In genomic region chr21:21159253-21159899, GRCh38 we compare ENCODE assay signal across 23 cellular contexts.
DNase-seq lines count a peak whose midpoint lies in the region; ATAC-seq, FAIRE-seq and TF ChIP-seq lines count a peak whose summit lies in the region.
"Had no signal": no experiment of that assay in that cellular context is flagged by ENCODE, and none has a peak within 500 bp of the region (broad histone marks: within the 10 kb centered on the region; RNA-seq: fewer than 3 reads in every experiment).

No MANE protein-coding gene starts in this region.

- H3K79me2 ChIP-seq in PC-3 (ENCODE audit: low read length): no peaks in the 10 kb centered on the region

- H4K20me1 ChIP-seq in PC-3 (ENCODE audit: low read length): no peaks in the 10 kb centered on the region
- H4K20me1 ChIP-seq: BLaER1 had no signal

- H3K36me3 ChIP-seq in PC-3 (ENCODE audit: low read depth, low read length) (no peaks in the 10 kb centered on the region), bronchial epithelial cell (ENCODE audit: control insufficient read depth, insufficient read depth, low read length) (no peaks in the 10 kb centered on the region), mesenchymal stem cell (ENCODE audit: control insufficient read depth in 1 of 2, insufficient read depth in 2 of 2, low read depth in 1 of 2, low read length in 2 of 2) (no peaks in the 10 kb centered on the region)
- H3K36me3 ChIP-seq: BLaER1 had no signal

- H3K9me3 ChIP-seq in PC-3 (ENCODE audit: low read length) (no peaks in the 10 kb centered on the region), mesenchymal stem cell (ENCODE audit: control insufficient read depth, low read length) (no peaks in the 10 kb centered on the region)
- H3K9me3 ChIP-seq: BLaER1 had no signal

- no CpG with 5 or more reads among the region's 3 CpGs for WGBS in mesenchymal stem cell

- H3K27me3 ChIP-seq in PC-3 (ENCODE audit: low read length): no peaks in the 10 kb centered on the region
- no peaks in the 10 kb centered on the region for H3K27me3 ChIP-seq in bronchial epithelial cell (ENCODE audit: control insufficient read depth, insufficient read depth, low read length)
- no peaks in the 10 kb centered on the region for H3K27me3 ChIP-seq in mesenchymal stem cell (ENCODE audit: control insufficient read depth in 1 of 2, insufficient read depth in 1 of 2, low read length in 2 of 2)
- H3K27me3 ChIP-seq: BLaER1 had no signal

- DNase-seq in Daoy (ENCODE audit: low read depth): peak; percentile 4
- DNase-seq in H4 (ENCODE audit: low spot score): peak; percentile 28
- peak; percentile 9 for DNase-seq in PC-3
- peak; percentile 1 for DNase-seq in bronchial epithelial cell (ENCODE audit: low read depth)
- no peak for DNase-seq in DMS79 (lab: John Stamatoyannopoulos, UW)
- no peak for DNase-seq in kidney tubule cell (ENCODE audit: low spot score)
- DNase-seq in mesenchymal stem cell: no peak
- DNase-seq: Calu3; CD8-positive, alpha-beta T cell; H7; HFFc6; Karpas-422; MV-4-11; NCI-H1417 treated with DMSO at 0.1 percent for 48 hours; NCI-H187 treated with DMSO at 0.1 percent for 48 hours; NCI-H2171; NCI-H526 treated with DMSO at 0.1 percent for 48 hours; OCI-M1; SIG-M5 had no signal

- H3K4me2 ChIP-seq in PC-3 (ENCODE audit: low read length): no peak overlapping the region
- no peak overlapping the region for H3K4me2 ChIP-seq in mesenchymal stem cell (ENCODE audit: low read length, poor library complexity, severe bottlenecking)
- H3K4me2 ChIP-seq: BLaER1 had no signal

- no peak overlapping the region for H3K27ac ChIP-seq in PC-3 (ENCODE audit: low read length)
- H3K27ac ChIP-seq in mesenchymal stem cell (ENCODE audit: low read length, poor library complexity, severe bottlenecking): no peak overlapping the region
- H3K27ac ChIP-seq: BLaER1, HL-60, RWPE1 had no signal

- H3K4me3 ChIP-seq in PC-3 (ENCODE audit: low read length) (no peak overlapping the region), bronchial epithelial cell (ENCODE audit: low read depth, low read length) (no peak overlapping the region), mesenchymal stem cell (ENCODE audit: insufficient read depth in 1 of 2, low read depth in 1 of 2, low read length in 2 of 2) (no peak overlapping the region)
- H3K4me3 ChIP-seq: BLaER1 had no signal

- H3K4ac ChIP-seq in mesenchymal stem cell (ENCODE audit: low read depth in 1 of 2, low read length in 2 of 2): no peak overlapping the region

- H3F3A ChIP-seq in PC-3 (ENCODE audit: low read length, unreplicated experiment): no peaks in the 10 kb centered on the region

- BruUV-seq in PC-3 (replicated peaks; lab: Mats Ljungman, UMichigan): no TSS peak

- no peak overlapping the region for H2AK5ac ChIP-seq in mesenchymal stem cell (ENCODE audit: low read length, severe bottlenecking)

- H3K9me2 ChIP-seq in PC-3 (replicated peaks; ENCODE audit: low read length): no peaks in the 10 kb centered on the region

- H2BK12ac ChIP-seq in mesenchymal stem cell (ENCODE audit: low read length in 2 of 2): no peak overlapping the region

- no peak overlapping the region for H3K14ac ChIP-seq in mesenchymal stem cell (ENCODE audit: low read length in 2 of 2)

- H3K4me1 ChIP-seq in PC-3 (ENCODE audit: insufficient read depth, low read length): no peaks in the 10 kb centered on the region
- H3K4me1 ChIP-seq in mesenchymal stem cell (ENCODE audit: control insufficient read depth, insufficient read depth, low read depth, low read length): no peaks in the 10 kb centered on the region
- H3K4me1 ChIP-seq: BLaER1 had no signal

- H3K79me1 ChIP-seq in mesenchymal stem cell (replicated peaks; ENCODE audit: low read length, poor library complexity, severe bottlenecking): no peaks in the 10 kb centered on the region

- H4K8ac ChIP-seq in mesenchymal stem cell (ENCODE audit: low read length): no peak overlapping the region

- H4K91ac ChIP-seq in mesenchymal stem cell (ENCODE audit: low read length): no peak overlapping the region

- H3K18ac ChIP-seq in mesenchymal stem cell (ENCODE audit: low read depth in 1 of 2, low read length in 2 of 2): no peak overlapping the region

- intact Hi-C loops in PC-3 (cut with micrococcal nuclease): no loop called here

- CTCF ChIA-PET in PC-3 (lab: Charles Lee): no interaction called here

- H2BK120ac ChIP-seq in mesenchymal stem cell (ENCODE audit: low read depth, low read length): no peak overlapping the region

- TF ChIP-seq CTCF in PC-3 (conservative IDR thresholded peaks at IDR 0.05; ENCODE audit: low read depth, low read length): no peak
- TF ChIP-seq CTCF in bronchial epithelial cell (IDR thresholded peaks at IDR 0.05; ENCODE audit: insufficient read depth, low read length, severe bottlenecking): no peak

- H2BK15ac ChIP-seq in mesenchymal stem cell (ENCODE audit: low read depth, poor library complexity, severe bottlenecking): no peak overlapping the region

- H3K9ac ChIP-seq in PC-3 (ENCODE audit: low read length) (no peak overlapping the region), mesenchymal stem cell (ENCODE audit: low read length) (no peak overlapping the region)
- H3K9ac ChIP-seq: BLaER1 had no signal

- H2BK5ac ChIP-seq in mesenchymal stem cell (ENCODE audit: low read depth, low read length, poor library complexity, severe bottlenecking): no peak overlapping the region

- ATAC-seq in PC-3: peak; percentile 65
- no peak for ATAC-seq in HG03571 (IDR thresholded peaks at IDR 0.05; ENCODE audit: unreplicated experiment)
- ATAC-seq: CD8-positive, alpha-beta T cell had no signal

- H3K23ac ChIP-seq in mesenchymal stem cell (ENCODE audit: low read length in 2 of 2): no peak overlapping the region

- POLR2A ChIA-PET in PC-3 (lab: Charles Lee; ENCODE audit: unreplicated experiment): no interaction called here

- FAIRE-seq in bronchial epithelial cell (lab: Jason Lieb, UNC): no peak

- no peak overlapping the region for H2AFZ ChIP-seq in PC-3 (ENCODE audit: low read length)
- H2AFZ ChIP-seq in mesenchymal stem cell (ENCODE audit: low read depth, low read length): no peak overlapping the region

Comparison
In these comparisons a context has a peak if more than half of its experiments do, and no peak if none do; other contexts are left out.
1. DNase-seq: peak in Daoy (single experiment), H4 (single experiment), PC-3 (single experiment) and bronchial epithelial cell (single experiment); none in DMS79 (single experiment), kidney tubule cell (single experiment) and mesenchymal stem cell (single experiment).